Comparison of ENCODE assay signal across 8 cellular contexts in genomic region chr1:59506952-59507351, GRCh38.
DNase-seq lines count a peak whose midpoint lies in the region; ATAC-seq, FAIRE-seq and TF ChIP-seq lines count a peak whose summit lies in the region.

No MANE protein-coding gene starts in this region.

- FAIRE-seq in pancreas (lab: Jason Lieb, UNC), result no peak

- H3K36me3 ChIP-seq in WERI-Rb-1 (no peaks in the 10 kb centered on the region), pancreas (no peaks in the 10 kb centered on the region)

- intact Hi-C loops in pancreas (cut with DNase I), result no loop called here

- WGBS in pancreas, 2 donors, result 52 to 65% methylated on average over 3 of the region's 3 CpGs

- no peak overlapping the region for H3K4me3 ChIP-seq in WERI-Rb-1 (ENCODE audit: low read depth, low read length)
- H3K4me3 ChIP-seq in pancreas, result no peak overlapping the region

- peak; percentile 7 for DNase-seq in GM19238 (ENCODE audit: insufficient read length, low spot score)
- DNase-seq in WERI-Rb-1, result no peak
- DNase-seq in pancreas, result peak in 1 of 6 donors; percentile 26
- DNase-seq in activated CD4-positive, alpha-beta T cell treated with anti-CD3 and anti-CD28 coated beads for 1 hour, result no peak
- DNase-seq in NCI-H2227 treated with DMSO at 0.1 percent for 48 hours (lab: John Stamatoyannopoulos, UW), result no peak
- DNase-seq in activated naive CD4-positive, alpha-beta T cell treated with anti-CD3 and anti-CD28 coated beads, Interleukin-2, amount 50 U/mL, for 72 hours (ENCODE audit: low spot score in 2 of 2), result no peak
- DNase-seq in central memory CD4-positive, alpha-beta T cell, result no peak

- H3K27ac Mint-ChIP-seq in activated naive CD4-positive, alpha-beta T cell treated with anti-CD3 and anti-CD28 coated beads, Interleukin-2, amount 50 U/mL, for 72 hours, result no peak overlapping the region

- peaks cover 0 to 3% (median 3%) of the 10 kb centered on the region in 3 donors for H3K4me1 ChIP-seq in pancreas

- H3K9me3 ChIP-seq in WERI-Rb-1 (ENCODE audit: severe bottlenecking), result peaks cover 3% of the 10 kb centered on the region
- H3K9me3 ChIP-seq in pancreas, result no peaks in the 10 kb centered on the region

- H3K36me3 Mint-ChIP-seq in activated naive CD4-positive, alpha-beta T cell treated with anti-CD3 and anti-CD28 coated beads, Interleukin-2, amount 50 U/mL, for 72 hours, result no peaks in the 10 kb centered on the region

- H3K27me3 ChIP-seq in WERI-Rb-1 (ENCODE audit: insufficient read depth, low read depth, severe bottlenecking) (no peaks in the 10 kb centered on the region), pancreas (no peaks in the 10 kb centered on the region)

- ATAC-seq in HG03103 (IDR thresholded peaks at IDR 0.05; ENCODE audit: low read depth, unreplicated experiment) (peak; percentile 81), pancreas (peak; percentile 72 to 82 (median 76))
- no peak for ATAC-seq in activated naive CD4-positive, alpha-beta T cell treated with anti-CD3 and anti-CD28 coated beads, Interleukin-2, amount 50 U/mL, for 72 hours

- H3K27ac ChIP-seq in WERI-Rb-1 (peak overlapping the region; percentile 86), pancreas (peak overlapping the region in 2 of 4 donors; percentile 24 to 32)

- H3K9me3 Mint-ChIP-seq in activated naive CD4-positive, alpha-beta T cell treated with anti-CD3 and anti-CD28 coated beads, Interleukin-2, amount 50 U/mL, for 72 hours, result no peaks in the 10 kb centered on the region

- no peak for TF ChIP-seq CTCF in WERI-Rb-1 (IDR thresholded peaks at IDR 0.05; ENCODE audit: low read depth, low read length)
- no peak for TF ChIP-seq CTCF in pancreas (IDR thresholded peaks at IDR 0.05)

Comparison
In these comparisons a context has a peak if more than half of its experiments do, and no peak if none do; other contexts are left out.
1. ATAC-seq: peak in HG03103 (single experiment) and pancreas (4 of 4); none in activated naive CD4-positive, alpha-beta T cell treated with anti-CD3 and anti-CD28 coated beads, Interleukin-2, amount 50 U/mL, for 72 hours (0 of 2).